In genomic region chr15:92520914-92521623, GRCh38 we compare ENCODE assay signal across 12 cellular contexts.
DNase-seq lines count a peak whose midpoint lies in the region; ATAC-seq and TF ChIP-seq lines count a peak whose summit lies in the region.
"Had no signal": no experiment of that assay in that cellular context is flagged by ENCODE, and none has a peak within 500 bp of the region (broad histone marks: within the 10 kb centered on the region; RNA-seq: fewer than 3 reads in every experiment).

No MANE protein-coding gene starts in this region.

- H3K4me3 ChIP-seq in rectal smooth muscle tissue (ENCODE audit: low read length): no peak overlapping the region
- H3K4me3 ChIP-seq in right cardiac atrium (ENCODE audit: low read length): no peak overlapping the region
- no peak overlapping the region for H3K4me3 ChIP-seq in MM.1S (ENCODE audit: low read length)
- H3K4me3 ChIP-seq: A549 had no signal

- H3K9me3 ChIP-seq in right cardiac atrium (ENCODE audit: control insufficient read depth, low read length) (no peaks in the 10 kb centered on the region), MM.1S (replicated peaks; ENCODE audit: insufficient read depth, low read length) (no peaks in the 10 kb centered on the region)
- H3K9me3 ChIP-seq: A549 had no signal

- H3K4me1 ChIP-seq in rectal smooth muscle tissue (ENCODE audit: control insufficient read depth, insufficient read depth, low read length): no peaks in the 10 kb centered on the region
- H3K4me1 ChIP-seq in right cardiac atrium (ENCODE audit: control insufficient read depth, insufficient read depth, low read length): peaks cover 2% of the 10 kb centered on the region
- no peaks in the 10 kb centered on the region for H3K4me1 ChIP-seq in MM.1S (ENCODE audit: low read length)
- H3K4me1 ChIP-seq: A549 had no signal

- H3K9ac ChIP-seq in rectal smooth muscle tissue (ENCODE audit: low read length) (no peak overlapping the region), MM.1S (ENCODE audit: low read length) (no peak overlapping the region)

- H3K9me2 ChIP-seq in MM.1S (replicated peaks; ENCODE audit: insufficient read depth, low read length): no peaks in the 10 kb centered on the region

- DNase-seq in activated CD8-positive, alpha-beta T cell treated with anti-CD3 and anti-CD28 coated beads for 36 hours: no peak
- DNase-seq in activated CD8-positive, alpha-beta T cell treated with anti-CD3 and anti-CD28 coated beads, Interleukin-2, amount 10 ng/mL, durations not matched to agents 7 days and 5 days: no peak
- DNase-seq in right cardiac atrium (no peak), MM.1S (no peak), OCI-M1 (lab: John Stamatoyannopoulos, UW) (no peak)
- DNase-seq: cerebellar nuclear complex had no signal

- H4K20me1 ChIP-seq in MM.1S (ENCODE audit: insufficient read depth, low read length): no peaks in the 10 kb centered on the region

- H3K79me2 ChIP-seq in MM.1S (ENCODE audit: low read length): no peaks in the 10 kb centered on the region

- no peaks in the 10 kb centered on the region for H3K36me3 Mint-ChIP-seq in activated CD8-positive, alpha-beta T cell treated with anti-CD3 and anti-CD28 coated beads for 36 hours (ENCODE audit: low read depth)
- no peaks in the 10 kb centered on the region for H3K36me3 Mint-ChIP-seq in activated CD8-positive, alpha-beta T cell treated with anti-CD3 and anti-CD28 coated beads, Interleukin-2, amount 10 ng/mL, durations not matched to agents 7 days and 5 days (ENCODE audit: low read depth)
- H3K36me3 Mint-ChIP-seq: activated naive CD4-positive, alpha-beta T cell treated with anti-CD3 and anti-CD28 coated beads, Interleukin-2, amount 50 U/mL, for 24 hours had no signal

- H3K27ac ChIP-seq in rectal smooth muscle tissue (ENCODE audit: low read depth, low read length) (peak overlapping the region; percentile 7), right cardiac atrium (ENCODE audit: low read length) (no peak overlapping the region), MM.1S (ENCODE audit: low read length) (no peak overlapping the region)
- H3K27ac ChIP-seq: A549 had no signal

- no peak overlapping the region for H2AFZ ChIP-seq in MM.1S (ENCODE audit: low read length)

- CTCF ChIA-PET in activated CD8-positive, alpha-beta T cell treated with anti-CD3 and anti-CD28 coated beads for 36 hours (lab: Charles Lee): interaction anchor here (0.7 to 3.2 kb wide), 9 partner anchors 10 to 201 kb away, joined by 3 to 35 read pairs (median 3); no protein-coding TSS in a partner anchor
- CTCF ChIA-PET in activated CD8-positive, alpha-beta T cell treated with anti-CD3 and anti-CD28 coated beads, Interleukin-2, amount 10 ng/mL, durations not matched to agents 7 days and 5 days (lab: Charles Lee): interaction anchor here (0.8 to 3.9 kb wide), 9 partner anchors 129 to 425 kb away, joined by 3 to 30 read pairs (median 3); no protein-coding TSS in a partner anchor

- no peak overlapping the region for H3K27ac Mint-ChIP-seq in activated CD8-positive, alpha-beta T cell treated with anti-CD3 and anti-CD28 coated beads for 36 hours
- no peak overlapping the region for H3K27ac Mint-ChIP-seq in activated CD8-positive, alpha-beta T cell treated with anti-CD3 and anti-CD28 coated beads, Interleukin-2, amount 10 ng/mL, durations not matched to agents 7 days and 5 days
- H3K27ac Mint-ChIP-seq: activated CD4-positive, alpha-beta T cell treated with anti-CD3 and anti-CD28 coated beads, Interleukin-2, amount 10 ng/mL, durations not matched to agents 7 days and 5 days; activated naive CD4-positive, alpha-beta T cell treated with anti-CD3 and anti-CD28 coated beads, Interleukin-2, amount 50 U/mL, for 24 hours had no signal

- H3K36me3 ChIP-seq in rectal smooth muscle tissue (ENCODE audit: control insufficient read depth, insufficient read depth, low read length): no peaks in the 10 kb centered on the region
- H3K36me3 ChIP-seq in MM.1S (replicated peaks; ENCODE audit: insufficient read depth, low read length): no peaks in the 10 kb centered on the region

- no peak overlapping the region for H3K4me2 ChIP-seq in MM.1S (ENCODE audit: low read depth, low read length)

- no peak overlapping the region for H3K4me3 Mint-ChIP-seq in activated CD8-positive, alpha-beta T cell treated with anti-CD3 and anti-CD28 coated beads for 36 hours
- H3K4me3 Mint-ChIP-seq in activated CD8-positive, alpha-beta T cell treated with anti-CD3 and anti-CD28 coated beads, Interleukin-2, amount 10 ng/mL, durations not matched to agents 7 days and 5 days: no peak overlapping the region
- H3K4me3 Mint-ChIP-seq: activated CD4-positive, alpha-beta T cell treated with anti-CD3 and anti-CD28 coated beads, Interleukin-2, amount 10 ng/mL, durations not matched to agents 7 days and 5 days; activated naive CD4-positive, alpha-beta T cell treated with anti-CD3 and anti-CD28 coated beads, Interleukin-2, amount 50 U/mL, for 24 hours had no signal

- 91% methylated on average over 2 of the region's 2 CpGs for WGBS in right cardiac atrium

- H3K27me3 ChIP-seq in rectal smooth muscle tissue (ENCODE audit: control insufficient read depth, insufficient read depth, low read length): no peaks in the 10 kb centered on the region
- H3K27me3 ChIP-seq in right cardiac atrium (ENCODE audit: control insufficient read depth, insufficient read depth): no peaks in the 10 kb centered on the region
- H3K27me3 ChIP-seq in MM.1S (replicated peaks; ENCODE audit: insufficient read depth, low read length): no peaks in the 10 kb centered on the region

- peak; percentile 17 for ATAC-seq in activated CD8-positive, alpha-beta T cell treated with anti-CD3 and anti-CD28 coated beads for 36 hours
- ATAC-seq in activated CD8-positive, alpha-beta T cell treated with anti-CD3 and anti-CD28 coated beads, Interleukin-2, amount 10 ng/mL, durations not matched to agents 7 days and 5 days: no peak
- ATAC-seq in HG02642 (IDR thresholded peaks at IDR 0.05; ENCODE audit: poor library complexity, unreplicated experiment) (peak; percentile 37), HG03460 (IDR thresholded peaks at IDR 0.05; ENCODE audit: unreplicated experiment) (peak; percentile 67), right cardiac atrium (no peak)

- H3K27me3 Mint-ChIP-seq in activated CD8-positive, alpha-beta T cell treated with anti-CD3 and anti-CD28 coated beads for 36 hours: no peaks in the 10 kb centered on the region
- H3K27me3 Mint-ChIP-seq in activated CD8-positive, alpha-beta T cell treated with anti-CD3 and anti-CD28 coated beads, Interleukin-2, amount 10 ng/mL, durations not matched to agents 7 days and 5 days (ENCODE audit: low read depth): no peaks in the 10 kb centered on the region
- H3K27me3 Mint-ChIP-seq: activated CD4-positive, alpha-beta T cell treated with anti-CD3 and anti-CD28 coated beads, Interleukin-2, amount 10 ng/mL, durations not matched to agents 7 days and 5 days; activated naive CD4-positive, alpha-beta T cell treated with anti-CD3 and anti-CD28 coated beads, Interleukin-2, amount 50 U/mL, for 24 hours had no signal

- POLR2A ChIA-PET in activated CD8-positive, alpha-beta T cell treated with anti-CD3 and anti-CD28 coated beads for 36 hours (lab: Charles Lee): no interaction called here
- POLR2A ChIA-PET in activated CD8-positive, alpha-beta T cell treated with anti-CD3 and anti-CD28 coated beads, Interleukin-2, amount 10 ng/mL, durations not matched to agents 7 days and 5 days (lab: Charles Lee): no interaction called here

- H3K4me1 Mint-ChIP-seq in activated CD8-positive, alpha-beta T cell treated with anti-CD3 and anti-CD28 coated beads for 36 hours (ENCODE audit: low read depth): peaks cover 3% of the 10 kb centered on the region
- H3K4me1 Mint-ChIP-seq in activated CD8-positive, alpha-beta T cell treated with anti-CD3 and anti-CD28 coated beads, Interleukin-2, amount 10 ng/mL, durations not matched to agents 7 days and 5 days (ENCODE audit: low read depth): peaks cover 3% of the 10 kb centered on the region

- intact Hi-C loops in activated CD8-positive, alpha-beta T cell treated with anti-CD3 and anti-CD28 coated beads for 36 hours (cut with micrococcal nuclease): loop anchor here (5.0 kb wide), 1 partner anchor 196 kb away; no protein-coding TSS in a partner anchor
- intact Hi-C loops in right cardiac atrium (cut with DNase I): loop anchor here in 3 of 4 donors (2.0 to 10.0 kb wide), 4 partner anchors 161 to 194 kb away; no protein-coding TSS in a partner anchor

- no peaks in the 10 kb centered on the region for H3F3A ChIP-seq in MM.1S (ENCODE audit: insufficient read depth, low read length)

- no peak for TF ChIP-seq CTCF in activated CD8-positive, alpha-beta T cell treated with anti-CD3 and anti-CD28 coated beads for 36 hours (IDR thresholded peaks at IDR 0.05)
- TF ChIP-seq CTCF in MM.1S (IDR thresholded peaks at IDR 0.05; ENCODE audit: low read length): no peak

- no peaks in the 10 kb centered on the region for H3K9me3 Mint-ChIP-seq in activated CD8-positive, alpha-beta T cell treated with anti-CD3 and anti-CD28 coated beads for 36 hours
- no peaks in the 10 kb centered on the region for H3K9me3 Mint-ChIP-seq in activated CD8-positive, alpha-beta T cell treated with anti-CD3 and anti-CD28 coated beads, Interleukin-2, amount 10 ng/mL, durations not matched to agents 7 days and 5 days (ENCODE audit: insufficient read depth)
- H3K9me3 Mint-ChIP-seq: activated CD4-positive, alpha-beta T cell treated with anti-CD3 and anti-CD28 coated beads, Interleukin-2, amount 10 ng/mL, durations not matched to agents 7 days and 5 days; activated naive CD4-positive, alpha-beta T cell treated with anti-CD3 and anti-CD28 coated beads, Interleukin-2, amount 50 U/mL, for 24 hours had no signal

Comparison
In these comparisons a context has a peak if more than half of its experiments do, and no peak if none do; other contexts are left out.
1. ATAC-seq: peak in activated CD8-positive, alpha-beta T cell treated with anti-CD3 and anti-CD28 coated beads for 36 hours (single experiment), HG02642 (single experiment) and HG03460 (single experiment); none in activated CD8-positive, alpha-beta T cell treated with anti-CD3 and anti-CD28 coated beads, Interleukin-2, amount 10 ng/mL, durations not matched to agents 7 days and 5 days (single experiment) and right cardiac atrium (0 of 2).